ENCODE assay signal across 16 cellular contexts in the genomic region with DNA sequence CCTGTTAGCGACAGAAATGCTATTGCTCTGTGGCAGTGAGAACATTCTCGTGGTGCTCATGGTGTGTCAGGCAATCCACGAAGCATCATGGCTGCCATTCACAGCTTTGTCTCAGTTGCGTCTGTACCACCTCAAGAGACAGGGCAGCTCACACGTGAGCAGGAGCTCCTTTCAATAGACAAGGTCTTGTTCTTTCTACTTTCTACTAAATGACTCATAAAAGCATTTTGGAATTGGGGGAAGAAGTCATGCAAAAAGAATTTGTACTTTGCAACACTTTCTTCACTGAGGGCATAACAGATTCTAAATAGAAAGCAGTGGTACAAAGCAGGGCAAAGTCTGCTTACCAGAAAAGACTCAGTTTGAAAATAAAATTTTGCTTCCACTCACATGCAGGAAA.
A peak's percentile ranks its signal among the peaks of the same experiment; 100 is the strongest.
DNase-seq lines count a peak whose midpoint lies in the region; ATAC-seq, FAIRE-seq and TF ChIP-seq lines count a peak whose summit lies in the region.
"Had no signal": no experiment of that assay in that cellular context is flagged by ENCODE, and none has a peak within 500 bp of the region (broad histone marks: within the 10 kb centered on the region; RNA-seq: fewer than 3 reads in every experiment).

No MANE protein-coding gene starts in this region.

- H3K4me3 ChIP-seq in AG04450 (ENCODE audit: low read depth, low read length) (no peak overlapping the region), right cardiac atrium (ENCODE audit: low read length) (no peak overlapping the region)
- H3K4me3 ChIP-seq: spleen had no signal

- POLR2A ChIA-PET in AG04450 (lab: Yijun Ruan, JAX), result interaction anchor here (0.6 kb wide), 1 partner anchor 303 kb away, joined by 3 read pairs; no protein-coding TSS in a partner anchor

- DNase-seq in AG04450 (ENCODE audit: low read depth, low spot score), result peak; percentile 46
- peak; percentile 82 for DNase-seq in HT1080 (ENCODE audit: low read depth)
- DNase-seq in caudate nucleus (lab: John Stamatoyannopoulos, UW), result peak in 1 of 61 donors; percentile 17
- DNase-seq in kidney tubule cell (ENCODE audit: low spot score), result peak; percentile 82
- DNase-seq in D721Med (ENCODE audit: insufficient read length, low spot score), result no peak
- DNase-seq in mesenteric fat pad (ENCODE audit: low spot score), result no peak
- no peak for DNase-seq in right cardiac atrium
- DNase-seq: activated CD8-positive, alpha-beta T cell treated with anti-CD3 and anti-CD28 coated beads for 36 hours; activated gamma-delta T cell; central memory CD4-positive, alpha-beta T cell; NCI-H1930; NCI-H82; spleen had no signal

- 63% methylated on average over 5 of the region's 5 CpGs for WGBS in right cardiac atrium

- ATAC-seq in GM19397 (IDR thresholded peaks at IDR 0.05; ENCODE audit: unreplicated experiment) (no peak), right cardiac atrium (no peak)
- ATAC-seq: activated CD8-positive, alpha-beta T cell treated with anti-CD3 and anti-CD28 coated beads for 36 hours had no signal

- CTCF ChIA-PET in AG04450 (lab: Charles Lee), result interaction anchor here (0.6 to 1.5 kb wide), 2 partner anchors 27 to 303 kb away, joined by 3 read pairs; no protein-coding TSS in a partner anchor

- no peaks in the 10 kb centered on the region for H3K27me3 ChIP-seq in AG04450 (ENCODE audit: control insufficient read depth, insufficient read depth, low read length)
- H3K27me3 ChIP-seq in right cardiac atrium (ENCODE audit: control insufficient read depth, insufficient read depth), result no peaks in the 10 kb centered on the region
- H3K27me3 ChIP-seq: neutrophil, spleen had no signal

- TF ChIP-seq CTCF in AG04450 (IDR thresholded peaks at IDR 0.05; ENCODE audit: low read depth, low read length) (no peak), D721Med (IDR thresholded peaks at IDR 0.05; ENCODE audit: insufficient read depth, missing control alignments) (no peak)

- H3K9me3 ChIP-seq in AG04450 (ENCODE audit: control insufficient read depth, insufficient read depth, low read length) (no peaks in the 10 kb centered on the region), right cardiac atrium (ENCODE audit: control insufficient read depth, low read length) (no peaks in the 10 kb centered on the region)
- H3K9me3 ChIP-seq: neutrophil, spleen had no signal

- FAIRE-seq in D721Med (lab: Jason Lieb, UNC), result no peak
- FAIRE-seq: GM12891 had no signal

- H3K4me1 ChIP-seq in right cardiac atrium (ENCODE audit: control insufficient read depth, insufficient read depth, low read length), result no peaks in the 10 kb centered on the region
- H3K4me1 ChIP-seq: spleen had no signal

- H3K27ac ChIP-seq in AG04450 (ENCODE audit: low read depth, low read length), result peak overlapping the region; percentile 65
- peak overlapping the region; percentile 65 for H3K27ac ChIP-seq in caudate nucleus (ENCODE audit: low read depth, low read length)
- H3K27ac ChIP-seq in right cardiac atrium (ENCODE audit: low read length), result no peak overlapping the region
- H3K27ac ChIP-seq: neutrophil, spleen had no signal

- intact Hi-C loops in right cardiac atrium (cut with DNase I), result no loop called here

Comparison
In these comparisons a context has a peak if more than half of its experiments do, and no peak if none do; other contexts are left out.
1. DNase-seq: peak in AG04450 (single experiment), HT1080 (single experiment) and kidney tubule cell (single experiment); none in D721Med (single experiment), mesenteric fat pad (single experiment) and right cardiac atrium (0 of 3).